In the genomic region with DNA sequence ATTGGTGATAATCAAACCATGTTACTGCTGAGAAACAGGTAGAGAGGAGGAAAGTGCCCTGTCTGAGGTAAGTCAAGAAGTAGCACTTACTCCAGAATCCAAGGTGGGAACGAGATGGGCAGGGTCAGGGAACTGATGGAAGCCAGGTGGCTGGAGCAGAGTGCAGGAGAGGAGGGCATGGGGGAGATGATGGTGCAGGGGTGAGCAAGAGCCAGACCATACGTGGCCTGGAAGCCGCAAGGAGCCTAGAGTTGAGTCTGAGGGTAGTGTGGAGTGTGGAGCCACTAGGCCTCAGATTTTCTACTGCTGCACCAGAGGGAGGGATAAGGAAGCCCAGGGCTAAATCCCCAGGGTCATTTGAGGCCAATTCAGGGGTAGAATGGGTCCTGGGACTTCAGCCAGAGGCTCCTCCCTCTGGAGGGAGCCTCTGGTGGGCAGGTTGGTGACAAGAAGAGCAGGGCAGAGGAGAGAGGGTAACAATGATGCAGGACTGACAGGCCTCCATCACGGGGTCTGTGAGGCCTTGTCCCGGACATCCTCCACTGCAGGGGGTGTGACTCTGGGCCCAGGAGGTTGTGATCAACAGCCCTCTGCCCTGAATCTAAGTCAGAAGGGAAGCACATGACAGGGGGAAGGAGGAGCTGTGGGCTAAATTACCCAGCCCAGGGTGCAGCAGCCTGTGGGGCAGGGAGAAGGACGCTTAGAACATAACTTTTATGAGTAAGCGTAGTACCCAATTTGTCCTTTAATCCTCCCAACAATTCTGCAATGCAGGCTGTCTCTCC, we compare ENCODE assay signal across 8 cellular contexts. TPM values are rescaled to one million over a fixed set of nuclear protein-coding genes. Genes with fewer than 3 reads are reported as not detected.
DNase-seq lines count a peak whose midpoint lies in the region; ATAC-seq, FAIRE-seq and TF ChIP-seq lines count a peak whose summit lies in the region.

No MANE protein-coding gene starts in this region.

- no peak overlapping the region for H3K4me2 ChIP-seq in endothelial cell of umbilical vein (ENCODE audit: insufficient read depth, low read length)

- H3K27me3 Mint-ChIP-seq in nephron progenitor cell (ENCODE audit: low read depth, poor library complexity): no peaks in the 10 kb centered on the region

- no peak for FAIRE-seq in endothelial cell of umbilical vein (lab: Jason Lieb, UNC)

- no peak overlapping the region for H2AFZ ChIP-seq in ACC112 (ENCODE audit: low read length, unreplicated experiment)
- H2AFZ ChIP-seq in endothelial cell of umbilical vein (ENCODE audit: low read depth, low read length): no peak overlapping the region

- no peak for TF ChIP-seq POLR2A in endothelial cell of umbilical vein (IDR thresholded peaks at IDR 0.05; ENCODE audit: low read depth, low read length)

- intact Hi-C loops in endothelial cell of umbilical vein (cut with micrococcal nuclease): loop anchor here (1.0 kb wide), 1 partner anchor 9 kb away; no protein-coding TSS in a partner anchor

- TF ChIP-seq CTCF in endothelial cell of umbilical vein (IDR thresholded peaks at IDR 0.05; ENCODE audit: extremely low read depth in 1 of 2, insufficient read depth in 1 of 2, low read depth in 1 of 2, low read length in 2 of 2) (no peak), nephron progenitor cell (IDR thresholded peaks at IDR 0.05) (no peak), BE2C (IDR thresholded peaks at IDR 0.05; ENCODE audit: low read depth, low read length) (no peak)

- BruUV-seq in endothelial cell of umbilical vein (replicated peaks; lab: Mats Ljungman, UMichigan): no TSS peak

- no peak for ATAC-seq in GM18517 (IDR thresholded peaks at IDR 0.05; ENCODE audit: unreplicated experiment)

- dilution Hi-C loops in endothelial cell of umbilical vein (cut with MboI; ENCODE audit: extremely low pct_ligation_motif_present, low sequenced_read_pairs): no loop called here

- H3K4me1 ChIP-seq in ACC112 (ENCODE audit: control insufficient read depth, insufficient read depth, low read length, unreplicated experiment) (peaks cover 51% of the 10 kb centered on the region), endothelial cell of umbilical vein (ENCODE audit: control insufficient read depth, extremely low read depth, insufficient read depth, low read length) (peaks cover 8% of the 10 kb centered on the region), BE2C (peaks cover 7% of the 10 kb centered on the region)

- H3K4me3 ChIP-seq in ACC112 (ENCODE audit: low read depth, low read length) (no peak overlapping the region), endothelial cell of umbilical vein (replicated peaks in 1 of 3; ENCODE audit: insufficient read depth in 1 of 3, low read depth in 1 of 3, low read length in 3 of 3) (no peak overlapping the region), BE2C (ENCODE audit: low read depth, low read length) (no peak overlapping the region)

- H3K79me2 ChIP-seq in ACC112 (ENCODE audit: control insufficient read depth, insufficient read depth, low read length, unreplicated experiment) (peaks cover 45% of the 10 kb centered on the region), endothelial cell of umbilical vein (ENCODE audit: control insufficient read depth, insufficient read depth, low read length) (peaks cover 37% of the 10 kb centered on the region)

- H3K36me3 ChIP-seq in ACC112 (ENCODE audit: insufficient read depth, low read length): peaks cover 26% of the 10 kb centered on the region
- H3K36me3 ChIP-seq in endothelial cell of umbilical vein (ENCODE audit: control insufficient read depth in 2 of 2, extremely low read depth in 1 of 2, insufficient read depth in 2 of 2, low read length in 2 of 2): peaks cover 6 to 22% of the 10 kb centered on the region in 2 experiments
- no peaks in the 10 kb centered on the region; the same call in 1 of the 2 replicates for H3K36me3 ChIP-seq in BE2C

- peaks cover 12% of the 10 kb centered on the region for H3K36me3 Mint-ChIP-seq in nephron progenitor cell (ENCODE audit: low read depth)

- H3K4me3 Mint-ChIP-seq in nephron progenitor cell: no peak overlapping the region

- peaks cover 71% of the 10 kb centered on the region for H3K4me1 Mint-ChIP-seq in nephron progenitor cell

- POLR2A ChIA-PET in endothelial cell of umbilical vein (lab: Charles Lee): no interaction called here

- H3K9ac ChIP-seq in endothelial cell of umbilical vein (replicated peaks; ENCODE audit: extremely low read depth, insufficient read depth, low read length): no peak overlapping the region

- H4K20me1 ChIP-seq in endothelial cell of umbilical vein (replicated peaks; ENCODE audit: control insufficient read depth, extremely low read depth, insufficient read depth, low read length): no peaks in the 10 kb centered on the region

- H3K27ac Mint-ChIP-seq in nephron progenitor cell: peak overlapping the region; percentile 77

- H3K27ac ChIP-seq in ACC112 (ENCODE audit: low read depth, low read length): peak overlapping the region; percentile 28; the same call in 1 of the 2 replicates
- no peak overlapping the region for H3K27ac ChIP-seq in endothelial cell of umbilical vein (ENCODE audit: insufficient read depth, low read depth, low read length)

- no peaks in the 10 kb centered on the region for H3K27me3 ChIP-seq in ACC112 (ENCODE audit: insufficient read depth, low read length)
- no peaks in the 10 kb centered on the region for H3K27me3 ChIP-seq in endothelial cell of umbilical vein (ENCODE audit: control insufficient read depth in 2 of 2, insufficient read depth in 2 of 2, low read length in 2 of 2)
- H3K27me3 ChIP-seq in BE2C: no peaks in the 10 kb centered on the region

- H3K9me3 Mint-ChIP-seq in nephron progenitor cell: no peaks in the 10 kb centered on the region

- peak; percentile 88 for DNase-seq in NCI-H82 (lab: John Stamatoyannopoulos, UW)
- DNase-seq in endothelial cell of umbilical vein (ENCODE audit: low read depth, low spot score): no peak
- DNase-seq in nephron progenitor cell: no peak
- DNase-seq in SKM-1 (lab: John Stamatoyannopoulos, UW; ENCODE audit: unreplicated experiment): no peak
- no peak for DNase-seq in effector CD8-positive, alpha-beta T cell (lab: John Stamatoyannopoulos, UW)
- no peak for DNase-seq in BE2C

- H3K9me3 ChIP-seq in endothelial cell of umbilical vein (replicated peaks; ENCODE audit: control insufficient read depth, insufficient read depth, low read length) (no peaks in the 10 kb centered on the region), BE2C (no peaks in the 10 kb centered on the region)

- CTCF ChIA-PET in endothelial cell of umbilical vein (lab: Charles Lee): interaction anchor here (0.8 to 10.4 kb wide), 2 partner anchors 54 to 57 kb away, joined by 4 to 658 read pairs; partner anchors contain the start of gene BCL2L1

- no peaks in the 10 kb centered on the region for H3K9me1 ChIP-seq in endothelial cell of umbilical vein (replicated peaks; ENCODE audit: control insufficient read depth, extremely low read depth, insufficient read depth, low read length)

TF ChIP-seq in endothelial cell of umbilical vein, 7 proteins besides CTCF, POLR2A, EP300 and RAD21:
- TF ChIP-seq EZH2 (IDR thresholded peaks at IDR 0.05; ENCODE audit: borderline replicate concordance, low read depth, low read length, severe bottlenecking) (no peak), POLR2AphosphoS5 (IDR thresholded peaks at IDR 0.05; ENCODE audit: insufficient read depth, low read depth, low read length) (peak; percentile 31), JUN (IDR thresholded peaks at IDR 0.05; ENCODE audit: borderline replicate concordance, insufficient read depth, insufficient read length, low read depth) (no peak)
- TF ChIP-seq, protein P1, sequence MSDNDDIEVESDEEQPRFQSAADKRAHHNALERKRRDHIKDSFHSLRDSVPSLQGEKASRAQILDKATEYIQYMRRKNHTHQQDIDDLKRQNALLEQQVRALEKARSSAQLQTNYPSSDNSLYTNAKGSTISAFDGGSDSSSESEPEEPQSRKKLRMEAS (IDR thresholded peaks at IDR 0.05; ENCODE audit: insufficient read depth, insufficient read length): no peak

RNA-seq across cellular contexts. Expression of gene COX4I2, which starts 28.7 kb away (rescaled TPM):
- not detected in 2 replicates for total RNA-seq in endothelial cell of umbilical vein
- polyA plus RNA-seq in endothelial cell of umbilical vein: not detected in 2 replicates
- not detected in 2 replicates for polyA plus RNA-seq in endothelial cell of umbilical vein (2011; cell fraction: cytosol; rRNA removed)
- not detected in 2 replicates for polyA plus RNA-seq in endothelial cell of umbilical vein (2011; cell fraction: nucleus; rRNA removed)
- not detected in 2 replicates for polyA plus RNA-seq in endothelial cell of umbilical vein (2012)
- polyA minus RNA-seq in endothelial cell of umbilical vein: not detected in 2 replicates
- not detected for polyA minus RNA-seq in endothelial cell of umbilical vein (2011; cell fraction: cytosol; rRNA and poly(A)+ RNA removed)
- not detected in 2 replicates for polyA minus RNA-seq in endothelial cell of umbilical vein (2011; cell fraction: nucleus; rRNA and poly(A)+ RNA removed)
- polyA plus RNA-seq in BE2C (2012; ENCODE audit: insufficient read depth, insufficient read length, low read depth): 4.2 TPM

RNA-seq across cellular contexts. Expression of gene BCL2L1, which starts 56.2 kb away (rescaled TPM):
- 101 and 105 TPM in 2 replicates for total RNA-seq in endothelial cell of umbilical vein
- polyA plus RNA-seq in endothelial cell of umbilical vein: 78.0 and 81.3 TPM in 2 replicates
- polyA plus RNA-seq in endothelial cell of umbilical vein (2011; cell fraction: cytosol; rRNA removed): 78.4 and 83.9 TPM in 2 replicates
- polyA plus RNA-seq in endothelial cell of umbilical vein (2011; cell fraction: nucleus; rRNA removed): 42.9 and 43.5 TPM in 2 replicates
- 74.2 and 97.0 TPM in 2 replicates for polyA plus RNA-seq in endothelial cell of umbilical vein (2012)
- polyA minus RNA-seq in endothelial cell of umbilical vein: 72.0 and 73.5 TPM in 2 replicates
- polyA minus RNA-seq in endothelial cell of umbilical vein (2011; cell fraction: cytosol; rRNA and poly(A)+ RNA removed): 22.6 TPM
- polyA minus RNA-seq in endothelial cell of umbilical vein (2011; cell fraction: nucleus; rRNA and poly(A)+ RNA removed): 27.9 and 30.0 TPM in 2 replicates
- polyA plus RNA-seq in BE2C (2012; ENCODE audit: insufficient read depth, insufficient read length, low read depth): 101 TPM
